In genomic region chr5:36373527-36374086, GRCh38 we compare ENCODE assay signal across 9 cellular contexts.
DNase-seq lines count a peak whose midpoint lies in the region; ATAC-seq and TF ChIP-seq lines count a peak whose summit lies in the region.
"Had no signal": no experiment of that assay in that cellular context is flagged by ENCODE, and none has a peak within 500 bp of the region (broad histone marks: within the 10 kb centered on the region; RNA-seq: fewer than 3 reads in every experiment).

No MANE protein-coding gene starts in this region.

- peak overlapping the region; percentile 24 for H3K27ac Mint-ChIP-seq in MCF 10A (ENCODE audit: low read depth, unreplicated experiment)
- H3K27ac Mint-ChIP-seq: IgD-negative memory B cell had no signal

- H3K27ac ChIP-seq in coronary artery, result peak overlapping the region in 1 of 2 donors; percentile 46

- no TSS peak for BruUV-seq in MCF 10A (replicated peaks; lab: Mats Ljungman, UMichigan)

- H3K36me3 Mint-ChIP-seq in MCF 10A (ENCODE audit: insufficient read depth, unreplicated experiment), result peaks cover 4% of the 10 kb centered on the region

- intact Hi-C loops in MCF 10A (cut with micrococcal nuclease), result no loop called here

- POLR2A ChIA-PET in MCF 10A (lab: Yijun Ruan, JAX), result interaction anchor here (0.5 to 1.4 kb wide), 6 partner anchors 8 to 39 kb away, joined by 3 to 4 read pairs (median 3); no protein-coding TSS in a partner anchor

- H3K27me3 Mint-ChIP-seq in MCF 10A (ENCODE audit: insufficient read depth, unreplicated experiment), result no peaks in the 10 kb centered on the region
- H3K27me3 Mint-ChIP-seq: IgD-negative memory B cell had no signal

- ATAC-seq in left lobe of liver, result peak; percentile 95
- ATAC-seq in GM18873 (IDR thresholded peaks at IDR 0.05; ENCODE audit: low FRiP score, unreplicated experiment), result no peak

- TF ChIP-seq CTCF in MCF 10A (IDR thresholded peaks at IDR 0.05; ENCODE audit: unreplicated experiment), result no peak
- no peak for TF ChIP-seq CTCF in coronary artery (IDR thresholded peaks at IDR 0.05)

- peaks cover 40% of the 10 kb centered on the region for H3K4me1 Mint-ChIP-seq in MCF 10A (ENCODE audit: insufficient read depth, unreplicated experiment)
- H3K4me1 Mint-ChIP-seq: IgD-negative memory B cell had no signal

- no peaks in the 10 kb centered on the region for H3K9me3 Mint-ChIP-seq in MCF 10A (ENCODE audit: unreplicated experiment)

- H3K4me3 ChIP-seq in coronary artery, result no peak overlapping the region

- H3K4me3 Mint-ChIP-seq in MCF 10A (ENCODE audit: unreplicated experiment), result no peak overlapping the region

- CTCF ChIA-PET in MCF 10A (lab: Yijun Ruan, JAX), result interaction anchor here (0.6 kb wide), 1 partner anchor 511 kb away, joined by 3 read pairs; no protein-coding TSS in a partner anchor

- DNase-seq in Kasumi-1 (lab: John Stamatoyannopoulos, UW) (peak; percentile 94 to 96), MCF 10A (ENCODE audit: unreplicated experiment) (peak; percentile 99), left lobe of liver (ENCODE audit: low spot score) (peak; percentile 80), ureter (ENCODE audit: low spot score) (peak; percentile 84), coronary artery (ENCODE audit: low spot score) (no peak)
- DNase-seq in effector CD4-positive, alpha-beta T cell, result no peak
- DNase-seq: occipital lobe had no signal

Comparison
In these comparisons a context has a peak if more than half of its experiments do, and no peak if none do; other contexts are left out.
1. DNase-seq: peak in Kasumi-1 (2 of 2), MCF 10A (single experiment), left lobe of liver (single experiment) and ureter (single experiment); none in coronary artery (single experiment) and effector CD4-positive, alpha-beta T cell (single experiment).